ENCODE assay signal across 2 cellular contexts in genomic region chr3:171883893-171884279, GRCh38.
A peak's percentile ranks its signal among the peaks of the same experiment; 100 is the strongest.
TF ChIP-seq lines count a peak whose summit lies in the region.

No MANE protein-coding gene starts in this region.

TF ChIP-seq in H1, 55 proteins besides CTCF, POLR2A, EP300 and RAD21:
- TF ChIP-seq USF2 (IDR thresholded peaks at IDR 0.05; ENCODE audit: low read length) (no peak), SP4 (IDR thresholded peaks at IDR 0.05; ENCODE audit: low read length) (no peak), ASH2L (IDR thresholded peaks at IDR 0.05; ENCODE audit: low read length) (no peak), TAF1 (IDR thresholded peaks at IDR 0.05; ENCODE audit: low read depth, low read length) (no peak), CBX5 (IDR thresholded peaks at IDR 0.05; ENCODE audit: low read depth, low read length) (no peak), ATF3 (IDR thresholded peaks at IDR 0.05; ENCODE audit: insufficient read depth, low read depth, low read length) (no peak), PHF8 (conservative IDR thresholded peaks at IDR 0.05; ENCODE audit: low read depth, low read length) (no peak)

TF ChIP-seq in HepG2, 621 proteins besides CTCF, POLR2A, EP300 and RAD21:
- TF ChIP-seq DRAP1 (CRISPR knock-in tag; IDR thresholded peaks at IDR 0.05) (no peak), ZNF615 (CRISPR knock-in tag; IDR thresholded peaks at IDR 0.05; ENCODE audit: borderline replicate concordance) (no peak), ZNF761 (CRISPR knock-in tag; conservative IDR thresholded peaks at IDR 0.05) (0 out of 2 replicates have a peak, but pooled peaks have one; percentile 29), RXRB (CRISPR knock-in tag; IDR thresholded peaks at IDR 0.05; ENCODE audit: borderline replicate concordance) (no peak), MLXIP (CRISPR knock-in tag; IDR thresholded peaks at IDR 0.05; ENCODE audit: borderline replicate concordance) (no peak), ASH2L (IDR thresholded peaks at IDR 0.05; ENCODE audit: insufficient read length, low read depth, low read length) (peak; percentile 17), RBFOX2 (IDR thresholded peaks at IDR 0.05; ENCODE audit: low read depth, low read length) (peak; percentile 68), POLR2AphosphoS5 (IDR thresholded peaks at IDR 0.05; ENCODE audit: low read depth, low read length) (peak; percentile 39; the same call in 1 of the 2 replicates), SMAD3 (CRISPR knock-in tag; IDR thresholded peaks at IDR 0.05) (no peak; the same call in 1 of the 2 replicates), ZBTB10 (CRISPR knock-in tag; IDR thresholded peaks at IDR 0.05; ENCODE audit: borderline replicate concordance) (0 out of 2 replicates have a peak, but pooled peaks have one; percentile 8), GFI1 (CRISPR knock-in tag; IDR thresholded peaks at IDR 0.05; ENCODE audit: borderline replicate concordance) (no peak), FOXC1 (CRISPR knock-in tag; IDR thresholded peaks at IDR 0.05; ENCODE audit: borderline replicate concordance) (no peak), GATAD1 (CRISPR knock-in tag; IDR thresholded peaks at IDR 0.05) (no peak), MAFK (conservative IDR thresholded peaks at IDR 0.05 in 1 of 2, IDR thresholded peaks at IDR 0.05 in 1 of 2; ENCODE audit: low read length in 2 of 2) (peak; percentile 40 to 41), MAFF (IDR thresholded peaks at IDR 0.05; ENCODE audit: low read depth, low read length) (peak; percentile 44), ZNF629 (CRISPR knock-in tag; conservative IDR thresholded peaks at IDR 0.05) (0 out of 2 replicates have a peak, but pooled peaks have one; percentile 23), POLR2G (IDR thresholded peaks at IDR 0.05; ENCODE audit: low read depth, low read length) (peak; percentile 66), ZZZ3 (CRISPR knock-in tag; IDR thresholded peaks at IDR 0.05; ENCODE audit: borderline replicate concordance) (no peak), SIX1 (CRISPR knock-in tag; IDR thresholded peaks at IDR 0.05; ENCODE audit: borderline replicate concordance) (0 out of 2 replicates have a peak, but pooled peaks have one; percentile 9), RERE (CRISPR knock-in tag; IDR thresholded peaks at IDR 0.05; ENCODE audit: low read depth) (0 out of 2 replicates have a peak, but pooled peaks have one; percentile 0), ZC3H4 (CRISPR knock-in tag; IDR thresholded peaks at IDR 0.05; ENCODE audit: borderline replicate concordance) (0 out of 2 replicates have a peak, but pooled peaks have one; percentile 72), DNMT3B (CRISPR knock-in tag; conservative IDR thresholded peaks at IDR 0.05) (0 out of 2 replicates have a peak, but pooled peaks have one; percentile 37), MED1 (CRISPR knock-in tag; IDR thresholded peaks at IDR 0.05) (no peak), KLF12 (CRISPR knock-in tag; IDR thresholded peaks at IDR 0.05; ENCODE audit: borderline replicate concordance) (0 out of 2 replicates have a peak, but pooled peaks have one; percentile 24), NR2F1 (CRISPR knock-in tag; IDR thresholded peaks at IDR 0.05) (no peak), RBM22 (optimal IDR thresholded peaks at IDR 0.05; ENCODE audit: low read length) (peak; percentile 56), ZSCAN22 (CRISPR knock-in tag; IDR thresholded peaks at IDR 0.05) (no peak), ZFX (CRISPR knock-in tag; IDR thresholded peaks at IDR 0.05; ENCODE audit: low read depth) (0 out of 2 replicates have a peak, but pooled peaks have one; percentile 20), ZNF34 (CRISPR knock-in tag; IDR thresholded peaks at IDR 0.05; ENCODE audit: borderline replicate concordance) (0 out of 2 replicates have a peak, but pooled peaks have one; percentile 64), ZFP36 (IDR thresholded peaks at IDR 0.05; ENCODE audit: borderline replicate concordance, low read depth, low read length, partially characterized antibody) (no peak)
